8 cellular contexts compared by ENCODE assay signal in the genomic region with DNA sequence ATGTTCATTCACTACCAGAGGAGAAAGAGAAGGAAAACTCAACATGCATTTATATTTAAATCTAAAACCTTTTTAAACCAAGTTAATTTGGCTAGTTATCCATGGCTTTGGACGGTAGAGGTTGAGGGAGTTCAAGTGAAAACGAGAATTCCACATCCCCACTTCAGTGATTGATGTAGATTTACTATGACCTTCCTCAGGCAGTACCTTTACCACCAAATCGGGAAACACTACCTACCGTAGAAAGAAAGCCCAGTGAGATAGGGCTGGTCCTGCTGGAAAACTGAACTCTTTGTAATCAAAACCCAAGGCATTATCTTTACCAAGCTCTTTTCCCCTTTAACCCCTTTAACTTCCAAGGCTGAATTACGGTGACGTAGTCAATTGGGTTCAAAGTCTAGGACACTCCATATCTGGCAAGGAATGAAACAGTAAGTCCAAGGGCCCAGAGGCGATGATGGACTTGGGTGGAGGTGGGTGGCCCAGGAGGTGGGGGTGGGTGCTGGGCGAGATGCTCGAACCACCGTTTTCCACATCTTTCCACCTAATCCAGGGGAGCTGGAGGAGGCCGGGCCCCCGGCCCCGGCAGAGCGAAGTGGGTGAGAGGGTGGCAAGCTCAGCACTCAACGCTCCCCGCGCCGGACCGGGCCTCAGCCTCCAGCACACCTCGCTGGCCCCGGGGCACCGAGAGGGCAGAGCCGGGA. TPM values are rescaled to one million over a fixed set of nuclear protein-coding genes. Genes with fewer than 3 reads are reported as not detected.
A peak's percentile ranks its signal among the peaks of the same experiment; 100 is the strongest.
DNase-seq lines count a peak whose midpoint lies in the region; ATAC-seq and TF ChIP-seq lines count a peak whose summit lies in the region.

No MANE protein-coding gene starts in this region.

- intact Hi-C loops in left colon (cut with DNase I, micrococcal nuclease): loop anchor here in 1 of 2 donors (5.0 to 10.0 kb wide), 2 partner anchors 70 to 162 kb away; a partner anchor contains a TSS
- intact Hi-C loops in stomach (cut with DNase I; ENCODE audit: low total_unique reads): loop anchor here (10.0 kb wide), 1 partner anchor 62 kb away; no protein-coding TSS in a partner anchor

- peak overlapping the region; percentile 93 for H3K4me3 Mint-ChIP-seq in central memory CD8-positive, alpha-beta T cell

- H3K27ac Mint-ChIP-seq in central memory CD8-positive, alpha-beta T cell (ENCODE audit: low read depth): peak overlapping the region; percentile 95

- no peak for TF ChIP-seq CTCF in 22Rv1 (IDR thresholded peaks at IDR 0.05)
- no peak for TF ChIP-seq CTCF in stomach (IDR thresholded peaks at IDR 0.05)

- TF ChIP-seq POLR2A in stomach (IDR thresholded peaks at IDR 0.05): no peak

- no peaks in the 10 kb centered on the region for H3K27me3 Mint-ChIP-seq in central memory CD8-positive, alpha-beta T cell

- H3K9ac ChIP-seq in ES-I3 (ENCODE audit: low read depth, low read length) (peak overlapping the region; percentile 86), NT2/D1 (ENCODE audit: insufficient read length, low read depth) (peak overlapping the region; percentile 89)

- DNase-seq in NT2/D1 (ENCODE audit: low read depth, low spot score) (no peak), left colon (peak; percentile 69 to 72), stomach (peak; percentile 38)
- DNase-seq in central memory CD8-positive, alpha-beta T cell (ENCODE audit: low spot score in 2 of 2): no peak

- ATAC-seq in HG02840 (IDR thresholded peaks at IDR 0.05; ENCODE audit: low FRiP score, unreplicated experiment) (peak; percentile 8), left colon (peak; percentile 84), GM21619 (IDR thresholded peaks at IDR 0.05; ENCODE audit: unreplicated experiment) (no peak)
- peak; percentile 21 for ATAC-seq in central memory CD8-positive, alpha-beta T cell (replicated peaks; ENCODE audit: extremely low read depth, poor library complexity, severe bottlenecking)

- peaks cover 5% of the 10 kb centered on the region; the same call in 1 of the 2 replicates for H3K4me1 ChIP-seq in ES-I3 (ENCODE audit: insufficient read depth, low read length)
- H3K4me1 ChIP-seq in NT2/D1 (ENCODE audit: insufficient read depth, insufficient read length): no peaks in the 10 kb centered on the region
- peaks cover 14 to 63% (median 45%) of the 10 kb centered on the region in 4 donors for H3K4me1 ChIP-seq in stomach

- 0 to 3% (median 1%) methylated on average over 20 to 23 of the region's 23 CpGs for WGBS in stomach, 5 donors

- no peak for TF ChIP-seq EP300 in stomach (IDR thresholded peaks at IDR 0.05)

- H3K27ac ChIP-seq in 22Rv1: peak overlapping the region; percentile 95
- peak overlapping the region; percentile 97 to 100 (median 99) for H3K27ac ChIP-seq in stomach

- no peaks in the 10 kb centered on the region for H3K9me3 Mint-ChIP-seq in central memory CD8-positive, alpha-beta T cell

- H3K4me3 ChIP-seq in NT2/D1 (ENCODE audit: insufficient read length, low read depth) (peak overlapping the region; percentile 76), stomach (peak overlapping the region; percentile 73 to 96 (median 90))

- H3K27me3 ChIP-seq in NT2/D1 (ENCODE audit: insufficient read depth, insufficient read length) (no peaks in the 10 kb centered on the region), stomach (no peaks in the 10 kb centered on the region)

- H3K9me3 ChIP-seq in ES-I3 (ENCODE audit: control insufficient read depth, insufficient read depth, low read length): no peaks in the 10 kb centered on the region
- H3K9me3 ChIP-seq in NT2/D1 (ENCODE audit: insufficient read depth, low read length): no peaks in the 10 kb centered on the region
- H3K9me3 ChIP-seq in stomach: no peaks in the 10 kb centered on the region

- H3K4me1 Mint-ChIP-seq in central memory CD8-positive, alpha-beta T cell: peaks cover 42% of the 10 kb centered on the region

- H3K36me3 Mint-ChIP-seq in central memory CD8-positive, alpha-beta T cell (ENCODE audit: insufficient read depth): peaks cover 14% of the 10 kb centered on the region

- H3K36me3 ChIP-seq in ES-I3 (ENCODE audit: insufficient read depth, low read length) (no peaks in the 10 kb centered on the region), NT2/D1 (ENCODE audit: insufficient read depth, insufficient read length, low read length) (no peaks in the 10 kb centered on the region), stomach (no peaks in the 10 kb centered on the region)

RNA-seq across cellular contexts. Expression of a gene that starts 0.6 kb away (rescaled TPM):
- total RNA-seq in left colon (100 to 1,000 TPM; 111 to 121 TPM), stomach (100 to 1,000 TPM in 3 of 5 donors, 10 to 100 TPM in 2; 54.6 to 584 (median 171) TPM)
- 10 to 100 TPM; 12.3 to 14.8 (median 14.4) TPM for polyA plus RNA-seq in stomach

RNA-seq across cellular contexts. Expression of a gene that starts 11.7 kb away (rescaled TPM):
- 1 to 10 TPM; 5.0 to 5.5 TPM for total RNA-seq in left colon
- 10 to 100 TPM in 2 of 5 donors, 1 to 10 TPM in 2, not detected in 1; 1.7 to 56.9 (median 12.6) TPM for total RNA-seq in stomach
- 10 to 100 TPM in 1 of 3 donors, 1 to 10 TPM in 2; 7.3 to 13.7 (median 8.0) TPM for polyA plus RNA-seq in stomach

Comparison
In these comparisons a context has a peak if more than half of its experiments do, and no peak if none do; other contexts are left out.
1. DNase-seq: peak in left colon (2 of 2) and stomach (single experiment); none in NT2/D1 (single experiment) and central memory CD8-positive, alpha-beta T cell (0 of 2).